ENCODE assay signal across 16 cellular contexts in genomic region chr11:126410649-126411048, GRCh38. TPM values are rescaled to one million over a fixed set of nuclear protein-coding genes. Genes with fewer than 3 reads are reported as not detected.
A peak's percentile ranks its signal among the peaks of the same experiment; 100 is the strongest.
DNase-seq lines count a peak whose midpoint lies in the region; ATAC-seq and TF ChIP-seq lines count a peak whose summit lies in the region.
"Had no signal": no experiment of that assay in that cellular context is flagged by ENCODE, and none has a peak within 500 bp of the region (broad histone marks: within the 10 kb centered on the region; RNA-seq: fewer than 3 reads in every experiment).

No MANE protein-coding gene starts in this region.

- H3K36me3 Mint-ChIP-seq in endothelial cell (ENCODE audit: low read depth, unreplicated experiment): peaks cover 24% of the 10 kb centered on the region
- peaks cover 0 to 4% (median 0%) of the 10 kb centered on the region in 3 donors for H3K36me3 Mint-ChIP-seq in naive thymus-derived CD8-positive, alpha-beta T cell

- peaks cover 8% of the 10 kb centered on the region for H3K27me3 Mint-ChIP-seq in endothelial cell (ENCODE audit: unreplicated experiment)
- H3K27me3 Mint-ChIP-seq in naive thymus-derived CD8-positive, alpha-beta T cell: no peaks in the 10 kb centered on the region

- H3K36me3 ChIP-seq in MG63 (peaks cover 42% of the 10 kb centered on the region), uterus (no peaks in the 10 kb centered on the region)

- intact Hi-C loops in uterus (cut with DNase I; ENCODE audit: low total_unique reads): loop anchor here (10.0 kb wide), 1 partner anchor 96 kb away; no protein-coding TSS in a partner anchor

- H3K27me3 ChIP-seq in MG63 (no peaks in the 10 kb centered on the region), layer of hippocampus (ENCODE audit: control insufficient read depth, insufficient read depth, low read length) (no peaks in the 10 kb centered on the region), uterus (no peaks in the 10 kb centered on the region)
- H3K27me3 ChIP-seq: BE2C, brain microvascular endothelial cell had no signal

- TF ChIP-seq CTCF in endothelial cell (IDR thresholded peaks at IDR 0.05; ENCODE audit: unreplicated experiment): no peak
- no peak for TF ChIP-seq CTCF in omental fat pad (IDR thresholded peaks at IDR 0.05)
- TF ChIP-seq CTCF in uterus (IDR thresholded peaks at IDR 0.05): no peak

- peaks cover 3% of the 10 kb centered on the region for H3K4me1 Mint-ChIP-seq in endothelial cell (ENCODE audit: unreplicated experiment)
- no peaks in the 10 kb centered on the region for H3K4me1 Mint-ChIP-seq in naive thymus-derived CD8-positive, alpha-beta T cell

- H3K4me3 Mint-ChIP-seq in endothelial cell (ENCODE audit: unreplicated experiment): no peak overlapping the region
- H3K4me3 Mint-ChIP-seq in naive thymus-derived CD8-positive, alpha-beta T cell: no peak overlapping the region

- peaks cover 10 to 11% of the 10 kb centered on the region in 2 donors for H3K4me1 ChIP-seq in uterus
- H3K4me1 ChIP-seq: BE2C, HAP-1 had no signal

- H3K9me3 Mint-ChIP-seq in endothelial cell (ENCODE audit: unreplicated experiment): no peaks in the 10 kb centered on the region
- no peaks in the 10 kb centered on the region for H3K9me3 Mint-ChIP-seq in naive thymus-derived CD8-positive, alpha-beta T cell

- H3K27ac Mint-ChIP-seq in endothelial cell (ENCODE audit: unreplicated experiment): peak overlapping the region; percentile 8
- no peak overlapping the region for H3K27ac Mint-ChIP-seq in naive thymus-derived CD8-positive, alpha-beta T cell

- H3K27ac ChIP-seq in layer of hippocampus (ENCODE audit: low read depth, low read length) (peak overlapping the region; percentile 46), substantia nigra (ENCODE audit: low read depth, low read length, poor library complexity, severe bottlenecking) (peak overlapping the region; percentile 78), uterus (no peak overlapping the region)
- H3K27ac ChIP-seq: brain microvascular endothelial cell had no signal

- DNase-seq in MG63 (peak; percentile 31), endothelial cell (ENCODE audit: low spot score) (no peak), substantia nigra (lab: John Stamatoyannopoulos, UW) (no peak), omental fat pad (ENCODE audit: low spot score) (no peak), uterus (no peak)
- no peak for DNase-seq in naive thymus-derived CD8-positive, alpha-beta T cell
- DNase-seq in stimulated activated naive CD4-positive, alpha-beta T cell (lab: John Stamatoyannopoulos, UW): no peak
- DNase-seq: BE2C; brain microvascular endothelial cell; DMS53; KBM-7; NCI-H1105 treated with DMSO at 0.1 percent for 48 hours; stimulated activated naive CD8-positive, alpha-beta T cell treated with anti-CD3 and anti-CD28 coated beads, Interleukin-15, Interleukin-2, amounts not matched to agents 100 U/mL and 50 U/mL, for 24 hours had no signal

- H3K4me3 ChIP-seq in MG63 (no peak overlapping the region), uterus (no peak overlapping the region)
- H3K4me3 ChIP-seq: HAP-1, skin epidermis had no signal

- no peak for ATAC-seq in naive thymus-derived CD8-positive, alpha-beta T cell
- no peak for ATAC-seq in omental fat pad (ENCODE audit: low FRiP score)
- ATAC-seq: stimulated activated naive CD8-positive, alpha-beta T cell treated with anti-CD3 and anti-CD28 coated beads, Interleukin-15, Interleukin-2, amounts not matched to agents 100 U/mL and 50 U/mL, for 24 hours had no signal

- TF ChIP-seq POLR2A in uterus (IDR thresholded peaks at IDR 0.05): no peak

- H3K9me3 ChIP-seq in MG63 (no peaks in the 10 kb centered on the region), uterus (no peaks in the 10 kb centered on the region)
- H3K9me3 ChIP-seq: BE2C, HAP-1 had no signal

- POLR2A ChIA-PET in naive thymus-derived CD8-positive, alpha-beta T cell (lab: Charles Lee): no interaction called here

RNA-seq across cellular contexts. Expression of gene ST3GAL4, which starts 55.2 kb away (rescaled TPM):
- 44.1 and 57.9 TPM in 2 replicates for total RNA-seq in MG63 (2014; rRNA removed; shearing (Covaris generic); ENCODE audit: low replicate concordance)
- total RNA-seq in endothelial cell (ENCODE audit: unreplicated experiment) (25.9 TPM), omental fat pad (10 to 100 TPM; 13.2 to 59.3 (median 41.9) TPM), uterus (10 to 100 TPM; 11.8 to 53.3 (median 34.8) TPM)
- total RNA-seq in naive thymus-derived CD8-positive, alpha-beta T cell: 1 to 10 TPM; 1.1 to 1.9 TPM
- 1 to 10 TPM; 2.1 to 6.6 (median 2.7) TPM for polyA plus RNA-seq in naive thymus-derived CD8-positive, alpha-beta T cell

Comparison
In these comparisons a context has a peak if more than half of its experiments do, and no peak if none do; other contexts are left out.
1. H3K27ac ChIP-seq: peak in layer of hippocampus (single experiment) and substantia nigra (single experiment); none in uterus (0 of 2).